In the genomic region with DNA sequence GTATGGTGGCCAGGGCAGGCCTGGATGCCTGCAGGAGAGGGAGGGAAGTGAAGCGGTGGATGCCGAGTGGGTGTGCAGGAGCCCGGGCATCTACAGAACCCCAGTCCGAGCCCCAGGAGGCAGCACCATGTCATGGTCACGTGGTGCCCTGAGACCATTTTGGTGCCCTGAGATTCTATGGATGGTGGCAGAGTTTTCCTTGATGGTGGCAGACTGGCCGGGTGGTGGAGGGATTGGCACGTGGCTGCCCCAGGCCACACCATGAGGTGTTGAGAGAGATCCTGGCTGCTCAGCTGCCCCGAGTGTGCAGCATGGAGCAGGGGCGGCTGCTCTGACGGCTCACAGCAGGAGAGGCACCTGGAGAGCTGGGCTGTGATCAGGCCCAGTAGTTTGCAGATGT, we compare ENCODE assay signal across 23 cellular contexts. TPM values are rescaled to one million over a fixed set of nuclear protein-coding genes. Genes with fewer than 3 reads are reported as not detected.
"Had no signal": no experiment of that assay in that cellular context is flagged by ENCODE, and none has a peak within 500 bp of the region (broad histone marks: within the 10 kb centered on the region; RNA-seq: fewer than 3 reads in every experiment).

No MANE protein-coding gene starts in this region.

- H3K9me3 Mint-ChIP-seq: activated naive CD4-positive, alpha-beta T cell treated with anti-CD3 and anti-CD28 coated beads for 36 hours; activated T-cell treated with anti-CD3 and anti-CD28 coated beads, Interleukin-2, amount 50 U/mL, for 72 hours; naive thymus-derived CD4-positive, alpha-beta T cell; neural progenitor cell; stimulated activated naive CD8-positive, alpha-beta T cell treated with anti-CD3 and anti-CD28 coated beads, Interleukin-15, Interleukin-2, amounts not matched to agents 100 ng/mL and 50 ng/mL, for 24 hours; T-cell; T-helper 2 cell treated with Interferon-gamma antibody and Interleukin-4, amounts not matched to agents 5 μg/mL and 100 μg/mL, for 36 hours had no signal

- DNase-seq: activated CD4-positive, alpha-beta T cell treated with anti-CD3 and anti-CD28 coated beads, Interleukin-2, amount 50 U/mL, for 1 hour; activated CD4-positive, CD25-positive, alpha-beta regulatory T cell treated with anti-CD3 and anti-CD28 coated beads, Interleukin-2, amount 50 U/mL, for 72 hours; activated CD8-positive, alpha-beta T cell treated with anti-CD3 and anti-CD28 coated beads, Interleukin-2, amount 10 ng/mL, durations not matched to agents 7 days and 5 days; activated effector memory CD4-positive, alpha-beta T cell treated with Interleukin-2 at 50 U/mL for 16 hours; activated naive CD4-positive, alpha-beta T cell treated with anti-CD3 and anti-CD28 coated beads for 36 hours; activated T-cell treated with anti-CD3 and anti-CD28 coated beads, Interleukin-2, amount 50 U/mL, for 72 hours; amygdala; effector CD4-positive, alpha-beta T cell; heart right ventricle; kidney; naive thymus-derived CD4-positive, alpha-beta T cell; psoas muscle; stimulated activated CD4-positive, alpha-beta T cell treated with anti-CD3 and anti-CD28 coated beads, Interleukin-4, amount 100 ng/mL, for 24 hours; substantia nigra; T-cell; tibial artery had no signal

- H3K36me3 Mint-ChIP-seq: naive thymus-derived CD4-positive, alpha-beta T cell; neural progenitor cell; T-cell had no signal

- H3K27ac ChIP-seq: heart right ventricle, neural progenitor cell, psoas muscle, right atrium auricular region, tibial artery, VCaP had no signal

- H3K4me3 Mint-ChIP-seq: activated CD8-positive, alpha-beta T cell treated with anti-CD3 and anti-CD28 coated beads, Interleukin-2, amount 10 ng/mL, durations not matched to agents 7 days and 5 days; activated naive CD4-positive, alpha-beta T cell treated with anti-CD3 and anti-CD28 coated beads for 36 hours; activated T-cell treated with anti-CD3 and anti-CD28 coated beads, Interleukin-2, amount 50 U/mL, for 72 hours; naive thymus-derived CD4-positive, alpha-beta T cell; neural progenitor cell; stimulated activated naive CD8-positive, alpha-beta T cell treated with anti-CD3 and anti-CD28 coated beads, Interleukin-15, Interleukin-2, amounts not matched to agents 100 ng/mL and 50 ng/mL, for 24 hours; T-cell; T-helper 2 cell treated with Interferon-gamma antibody and Interleukin-4, amounts not matched to agents 5 μg/mL and 100 μg/mL, for 36 hours had no signal

- H3K27me3 Mint-ChIP-seq: stimulated activated naive CD8-positive, alpha-beta T cell treated with anti-CD3 and anti-CD28 coated beads, Interleukin-15, Interleukin-2, amounts not matched to agents 100 ng/mL and 50 ng/mL, for 24 hours had no signal

- H3K27ac Mint-ChIP-seq: activated CD8-positive, alpha-beta T cell treated with anti-CD3 and anti-CD28 coated beads, Interleukin-2, amount 10 ng/mL, durations not matched to agents 7 days and 5 days; activated naive CD4-positive, alpha-beta T cell treated with anti-CD3 and anti-CD28 coated beads for 36 hours; activated T-cell treated with anti-CD3 and anti-CD28 coated beads, Interleukin-2, amount 50 U/mL, for 72 hours; naive thymus-derived CD4-positive, alpha-beta T cell; neural progenitor cell; stimulated activated naive CD8-positive, alpha-beta T cell treated with anti-CD3 and anti-CD28 coated beads, Interleukin-15, Interleukin-2, amounts not matched to agents 100 ng/mL and 50 ng/mL, for 24 hours; T-cell; T-helper 2 cell treated with Interferon-gamma antibody and Interleukin-4, amounts not matched to agents 5 μg/mL and 100 μg/mL, for 36 hours had no signal

RNA-seq across cellular contexts. Expression of a gene that starts 52.3 kb away (rescaled TPM):
- total RNA-seq: fibroblast of villous mesenchyme, osteoblast had no signal
